Comparison of ENCODE assay signal across 17 cellular contexts in genomic region chr3:117264204-117264994, GRCh38.
DNase-seq lines count a peak whose midpoint lies in the region; TF ChIP-seq lines count a peak whose summit lies in the region.
"Had no signal": no experiment of that assay in that cellular context is flagged by ENCODE, and none has a peak within 500 bp of the region (broad histone marks: within the 10 kb centered on the region; RNA-seq: fewer than 3 reads in every experiment).

No MANE protein-coding gene starts in this region.

- H3K36me3 Mint-ChIP-seq in neural crest cell (ENCODE audit: low read depth) (no peaks in the 10 kb centered on the region), mesothelial cell of epicardium (no peaks in the 10 kb centered on the region)

- no peak overlapping the region for H3K4me3 Mint-ChIP-seq in neural crest cell
- H3K4me3 Mint-ChIP-seq in mesothelial cell of epicardium: no peak overlapping the region
- H3K4me3 Mint-ChIP-seq: B cell; CD4-positive, alpha-beta T cell had no signal

- H3K27ac Mint-ChIP-seq in neural crest cell (ENCODE audit: unreplicated experiment) (peak overlapping the region; percentile 28), mesothelial cell of epicardium (no peak overlapping the region)
- H3K27ac Mint-ChIP-seq: B cell; CD4-positive, alpha-beta T cell had no signal

- H3K27ac ChIP-seq in cingulate gyrus (ENCODE audit: low read depth, low read length) (peak overlapping the region; percentile 23), WERI-Rb-1 (no peak overlapping the region)
- H3K27ac ChIP-seq: 22Rv1, C4-2B, GM23248 had no signal

- no peaks in the 10 kb centered on the region for H3K9me3 ChIP-seq in WERI-Rb-1 (ENCODE audit: severe bottlenecking)
- H3K9me3 ChIP-seq: HAP-1 had no signal

- peaks cover 10% of the 10 kb centered on the region for H3K27me3 ChIP-seq in WERI-Rb-1 (ENCODE audit: insufficient read depth, low read depth, severe bottlenecking)

- DNase-seq in DMS 273 (lab: John Stamatoyannopoulos, UW; ENCODE audit: unreplicated experiment) (peak; percentile 30), DMS 273 treated with DMSO at 0.1 percent for 48 hours (lab: John Stamatoyannopoulos, UW) (no peak), NCI-H446 treated with DMSO at 0.1 percent for 48 hours (lab: John Stamatoyannopoulos, UW) (peak; percentile 70), neural crest cell (ENCODE audit: low read depth, low spot score) (no peak), mesothelial cell of epicardium (ENCODE audit: low spot score in 2 of 2, unreplicated experiment in 2 of 2) (no peak), WERI-Rb-1 (no peak)
- DNase-seq in effector CD4-positive, alpha-beta T cell: no peak
- DNase-seq: CD4-positive, alpha-beta T cell; DND-41; EL; GM23248 had no signal

- no peak overlapping the region for H3K4me3 ChIP-seq in WERI-Rb-1 (ENCODE audit: low read depth, low read length)
- H3K4me3 ChIP-seq: GM12878, GM23248, HAP-1 had no signal

- H3K9me3 Mint-ChIP-seq in neural crest cell (no peaks in the 10 kb centered on the region), mesothelial cell of epicardium (no peaks in the 10 kb centered on the region)

- H3K4me1 Mint-ChIP-seq in neural crest cell (no peaks in the 10 kb centered on the region), mesothelial cell of epicardium (peaks cover 10% of the 10 kb centered on the region)

- H3K27me3 Mint-ChIP-seq in neural crest cell (ENCODE audit: low read depth) (no peaks in the 10 kb centered on the region), mesothelial cell of epicardium (ENCODE audit: low read depth) (no peaks in the 10 kb centered on the region)
- H3K27me3 Mint-ChIP-seq: B cell; CD4-positive, alpha-beta T cell had no signal

- TF ChIP-seq CTCF in neural crest cell (conservative IDR thresholded peaks at IDR 0.05) (no peak), mesothelial cell of epicardium (IDR thresholded peaks at IDR 0.05; ENCODE audit: unreplicated experiment) (no peak), WERI-Rb-1 (IDR thresholded peaks at IDR 0.05; ENCODE audit: low read depth, low read length) (no peak)

- no peaks in the 10 kb centered on the region for H3K36me3 ChIP-seq in WERI-Rb-1
- H3K36me3 ChIP-seq: HAP-1 had no signal

Comparison
In these comparisons a context has a peak if more than half of its experiments do, and no peak if none do; other contexts are left out.
1. DNase-seq: peak in DMS 273 (single experiment) and NCI-H446 treated with DMSO at 0.1 percent for 48 hours (single experiment); none in DMS 273 treated with DMSO at 0.1 percent for 48 hours (single experiment), neural crest cell (single experiment), mesothelial cell of epicardium (0 of 2), effector CD4-positive, alpha-beta T cell (single experiment) and WERI-Rb-1 (single experiment).